16 cellular contexts compared by ENCODE assay signal in genomic region chr16:50185005-50185505, GRCh38. TPM values are rescaled to one million over a fixed set of nuclear protein-coding genes. Genes with fewer than 3 reads are reported as not detected.
DNase-seq lines count a peak whose midpoint lies in the region; ATAC-seq, FAIRE-seq and TF ChIP-seq lines count a peak whose summit lies in the region.
"Had no signal": no experiment of that assay in that cellular context is flagged by ENCODE, and none has a peak within 500 bp of the region (broad histone marks: within the 10 kb centered on the region; RNA-seq: fewer than 3 reads in every experiment).

No MANE protein-coding gene starts in this region.

- TF ChIP-seq CTCF in Caco-2 (IDR thresholded peaks at IDR 0.05; ENCODE audit: insufficient read depth in 1 of 2, low read depth in 1 of 2, low read length in 1 of 2, severe bottlenecking in 1 of 2, unreplicated experiment in 1 of 2) = no peak
- TF ChIP-seq CTCF in fibroblast of villous mesenchyme (IDR thresholded peaks at IDR 0.05; ENCODE audit: insufficient read depth, low read depth, low read length) = no peak

- H3K4me1 Mint-ChIP-seq in Caco-2 (ENCODE audit: low read depth, unreplicated experiment) = peaks cover 38% of the 10 kb centered on the region
- H3K4me1 Mint-ChIP-seq in activated T-cell treated with anti-CD3 and anti-CD28 coated beads, Interleukin-2, amount 50 U/mL, for 4 hours (ENCODE audit: low read depth) = peaks cover 60% of the 10 kb centered on the region

- peak overlapping the region; percentile 17 for H3K4me3 Mint-ChIP-seq in Caco-2 (ENCODE audit: unreplicated experiment)
- H3K4me3 Mint-ChIP-seq in activated T-cell treated with anti-CD3 and anti-CD28 coated beads, Interleukin-2, amount 50 U/mL, for 4 hours = no peak overlapping the region
- H3K4me3 Mint-ChIP-seq: activated naive CD8-positive, alpha-beta T cell; CD4-positive, alpha-beta T cell; naive B cell had no signal

- POLR2A ChIA-PET in Caco-2 (lab: Charles Lee) = no interaction called here

- BruUV-seq in Caco-2 (replicated peaks; lab: Mats Ljungman, UMichigan) = no TSS peak

- no peaks in the 10 kb centered on the region for H3K9me3 ChIP-seq in Caco-2

- peak overlapping the region; percentile 60 for H3K27ac ChIP-seq in rectal smooth muscle tissue (ENCODE audit: low read depth, low read length)

- H3K36me3 Mint-ChIP-seq in Caco-2 (ENCODE audit: insufficient read depth, unreplicated experiment) = no peaks in the 10 kb centered on the region
- peaks cover 8% of the 10 kb centered on the region for H3K36me3 Mint-ChIP-seq in activated T-cell treated with anti-CD3 and anti-CD28 coated beads, Interleukin-2, amount 50 U/mL, for 4 hours (ENCODE audit: insufficient read depth)
- H3K36me3 Mint-ChIP-seq: naive B cell had no signal

- H3K27me3 ChIP-seq in Caco-2 (replicated peaks; ENCODE audit: control insufficient read depth, insufficient read depth, low read length) = no peaks in the 10 kb centered on the region
- H3K27me3 ChIP-seq in rectal smooth muscle tissue (ENCODE audit: control insufficient read depth, insufficient read depth, low read length) = no peaks in the 10 kb centered on the region

- H3K27ac Mint-ChIP-seq in Caco-2 (ENCODE audit: unreplicated experiment) = peak overlapping the region; percentile 8
- H3K27ac Mint-ChIP-seq: activated naive CD8-positive, alpha-beta T cell; CD4-positive, alpha-beta T cell had no signal

- FAIRE-seq in RCC 7860 (lab: Jason Lieb, UNC) = peak; percentile 97

- DNase-seq in Caco-2 (peak in 1 of 2 experiments; percentile 60), RCC 7860 (ENCODE audit: low spot score) (peak; percentile 96), fibroblast of villous mesenchyme (ENCODE audit: low read depth) (peak; percentile 31), hippocampal formation (lab: John Stamatoyannopoulos, UW) (no peak), SW480 (ENCODE audit: low spot score) (no peak)
- DNase-seq in activated T-cell treated with anti-CD3 and anti-CD28 coated beads, Interleukin-2, amount 50 U/mL, for 4 hours = no peak
- DNase-seq: activated CD4-positive, alpha-beta T cell treated with anti-CD3 and anti-CD28 coated beads, Interleukin-2, amount 50 U/mL, for 48 hours; CD4-positive, alpha-beta T cell; H7; naive B cell; NCI-H2029 treated with DMSO at 0.1 percent for 48 hours; NK-92 treated with Interleukin-12 subunit alpha and Interleukin-12 subunit beta, amount 100 ng/mL, for 24 hours; stimulated activated CD8-positive, alpha-beta memory T cell treated with anti-CD3 and anti-CD28 coated beads, Interleukin-4, amount 100 ng/mL, for 48 hours had no signal

- no peak for ATAC-seq in activated T-cell treated with anti-CD3 and anti-CD28 coated beads, Interleukin-2, amount 50 U/mL, for 4 hours
- no peak for ATAC-seq in GM18861 (IDR thresholded peaks at IDR 0.05; ENCODE audit: unreplicated experiment)

- H3K36me3 ChIP-seq in Caco-2 (ENCODE audit: control insufficient read depth, insufficient read depth, low read length) = peaks cover 1% of the 10 kb centered on the region; the same call in 1 of the 2 replicates
- no peaks in the 10 kb centered on the region for H3K36me3 ChIP-seq in rectal smooth muscle tissue (ENCODE audit: control insufficient read depth, insufficient read depth, low read length)

- H3K4me3 ChIP-seq in Caco-2 (ENCODE audit: low read depth, low read length) (no peak overlapping the region; the same call in 1 of the 2 replicates), fibroblast of villous mesenchyme (ENCODE audit: low read depth, low read length) (no peak overlapping the region), rectal smooth muscle tissue (ENCODE audit: low read length) (peak overlapping the region; percentile 10)

- no peak overlapping the region for H3K9ac ChIP-seq in rectal smooth muscle tissue (ENCODE audit: low read length)

- peaks cover 19% of the 10 kb centered on the region for H3K4me1 ChIP-seq in Caco-2
- peaks cover 24% of the 10 kb centered on the region for H3K4me1 ChIP-seq in rectal smooth muscle tissue (ENCODE audit: control insufficient read depth, insufficient read depth, low read length)

- intact Hi-C loops in Caco-2 (cut with micrococcal nuclease; ENCODE audit: unreplicated experiment) = loop anchor here (1.0 to 2.0 kb wide), 2 partner anchors 26 to 30 kb away; no protein-coding TSS in a partner anchor

- no peaks in the 10 kb centered on the region for H3K27me3 Mint-ChIP-seq in Caco-2 (ENCODE audit: insufficient read depth, unreplicated experiment)
- no peaks in the 10 kb centered on the region for H3K27me3 Mint-ChIP-seq in activated T-cell treated with anti-CD3 and anti-CD28 coated beads, Interleukin-2, amount 50 U/mL, for 4 hours (ENCODE audit: low read depth)
- H3K27me3 Mint-ChIP-seq: activated naive CD8-positive, alpha-beta T cell; CD4-positive, alpha-beta T cell; naive B cell had no signal

- H3K9me3 Mint-ChIP-seq in Caco-2 (ENCODE audit: unreplicated experiment) = no peaks in the 10 kb centered on the region
- H3K9me3 Mint-ChIP-seq in activated T-cell treated with anti-CD3 and anti-CD28 coated beads, Interleukin-2, amount 50 U/mL, for 4 hours = no peaks in the 10 kb centered on the region
- H3K9me3 Mint-ChIP-seq: CD4-positive, alpha-beta T cell; naive B cell had no signal

- CTCF ChIA-PET in Caco-2 (lab: Charles Lee) = interaction anchor here (1.2 kb wide), 1 partner anchor 25 kb away, joined by 8 read pairs; no protein-coding TSS in a partner anchor

RNA-seq across cellular contexts. Expression of gene TENT4B, which starts 31.9 kb away (rescaled TPM):
- total RNA-seq in Caco-2 (2022) (28.6 and 29.3 TPM in 2 replicates), fibroblast of villous mesenchyme (7.1 and 12.5 TPM in 2 replicates)
- 10 to 100 TPM; 26.0 to 28.7 (median 27.8) TPM for total RNA-seq in activated T-cell treated with anti-CD3 and anti-CD28 coated beads, Interleukin-2, amount 50 U/mL, for 4 hours

Comparison
In these comparisons a context has a peak if more than half of its experiments do, and no peak if none do; other contexts are left out.
1. DNase-seq: peak in RCC 7860 (single experiment) and fibroblast of villous mesenchyme (single experiment); none in activated T-cell treated with anti-CD3 and anti-CD28 coated beads, Interleukin-2, amount 50 U/mL, for 4 hours (single experiment), hippocampal formation (0 of 2) and SW480 (single experiment).